In genomic region chr4:2041234-2042130, GRCh38 we compare ENCODE assay signal across 8 cellular contexts. TPM values are rescaled to one million over a fixed set of nuclear protein-coding genes. Genes with fewer than 3 reads are reported as not detected.
DNase-seq lines count a peak whose midpoint lies in the region; ATAC-seq, FAIRE-seq and TF ChIP-seq lines count a peak whose summit lies in the region.

No MANE protein-coding gene starts in this region.

- no peak overlapping the region for H3K9ac ChIP-seq in kidney (ENCODE audit: low read length in 2 of 2)

- ATAC-seq in HG02610 (IDR thresholded peaks at IDR 0.05; ENCODE audit: unreplicated experiment) (peak; percentile 56), HG03378 (IDR thresholded peaks at IDR 0.05; ENCODE audit: unreplicated experiment) (no peak)
- ATAC-seq in central memory CD8-positive, alpha-beta T cell (replicated peaks; ENCODE audit: extremely low read depth, poor library complexity, severe bottlenecking), result peak; percentile 61

- H3K4me1 ChIP-seq in kidney (ENCODE audit: control insufficient read depth in 1 of 2, insufficient read depth in 1 of 2, low read depth in 1 of 2, low read length in 2 of 2), result peaks cover 0 to 4% of the 10 kb centered on the region in 2 donors

- H3K4me3 ChIP-seq in kidney (ENCODE audit: low read length in 2 of 2), result peak overlapping the region; percentile 39 to 60

- intact Hi-C loops in kidney (cut with DNase I), result no loop called here

- H3K27ac ChIP-seq in kidney (ENCODE audit: low read depth in 2 of 2, low read length in 2 of 2), result no peak overlapping the region

- no peaks in the 10 kb centered on the region for H3K36me3 ChIP-seq in kidney (ENCODE audit: control insufficient read depth in 1 of 2, insufficient read depth in 2 of 2, low read length in 2 of 2)

- H3K9me3 Mint-ChIP-seq in central memory CD8-positive, alpha-beta T cell, result no peaks in the 10 kb centered on the region

- peak; percentile 36 for DNase-seq in GM04504 (ENCODE audit: low read depth)
- peak; percentile 22 for DNase-seq in NCI-H2081 treated with DMSO at 0.1 percent for 48 hours (lab: John Stamatoyannopoulos, UW)
- peak; percentile 64 for DNase-seq in activated CD4-positive, CD25-positive, alpha-beta regulatory T cell treated with anti-CD3 and anti-CD28 coated beads, Interleukin-2, amount 50 U/mL, for 16 hours (ENCODE audit: low read depth, low spot score)
- peak; percentile 55 to 65 for DNase-seq in central memory CD8-positive, alpha-beta T cell (ENCODE audit: low spot score in 2 of 2)
- DNase-seq in kidney, result peak; percentile 92
- peak; percentile 89 for DNase-seq in stimulated activated CD4-positive, alpha-beta T cell treated with anti-CD3 and anti-CD28 coated beads, Interleukin-12 subunit alpha, Interleukin-12 subunit beta, amount 100 ng/mL, for 4 hours

- no peak overlapping the region for H3K27ac Mint-ChIP-seq in central memory CD8-positive, alpha-beta T cell (ENCODE audit: low read depth)

- no peak for TF ChIP-seq CTCF in kidney (IDR thresholded peaks at IDR 0.05; ENCODE audit: borderline replicate concordance, extremely low read depth, insufficient read depth)

- no peaks in the 10 kb centered on the region for H3K9me3 ChIP-seq in kidney (ENCODE audit: control insufficient read depth in 1 of 2, low read length in 2 of 2)

- H3K36me3 Mint-ChIP-seq in central memory CD8-positive, alpha-beta T cell (ENCODE audit: insufficient read depth), result peaks cover 6% of the 10 kb centered on the region

- H3K4me3 Mint-ChIP-seq in central memory CD8-positive, alpha-beta T cell, result peak overlapping the region; percentile 78

- H3K4me1 Mint-ChIP-seq in central memory CD8-positive, alpha-beta T cell, result no peaks in the 10 kb centered on the region

- no peak for FAIRE-seq in kidney (lab: Jason Lieb, UNC)

- H3K27me3 Mint-ChIP-seq in central memory CD8-positive, alpha-beta T cell, result peaks cover 41% of the 10 kb centered on the region

RNA-seq across cellular contexts. Expression of gene NAT8L, which starts 17.6 kb away (rescaled TPM):
- 2.7 TPM for total RNA-seq in kidney
- polyA plus RNA-seq in kidney (ENCODE audit: insufficient read depth, low read depth, low replicate concordance), result 12.5 TPM

RNA-seq across cellular contexts. Expression of gene NELFA, which starts 32.7 kb away (rescaled TPM):
- total RNA-seq in kidney, result 39.1 TPM
- 17.8 TPM for polyA plus RNA-seq in kidney (ENCODE audit: insufficient read depth, low read depth, low replicate concordance)

Comparison
In these comparisons a context has a peak if more than half of its experiments do, and no peak if none do; other contexts are left out.
1. DNase-seq: peak in every context shown above with its lines; median percentile 92 in kidney; 89 in stimulated activated CD4-positive, alpha-beta T cell treated with anti-CD3 and anti-CD28 coated beads, Interleukin-12 subunit alpha, Interleukin-12 subunit beta, amount 100 ng/mL, for 4 hours; 64 in activated CD4-positive, CD25-positive, alpha-beta regulatory T cell treated with anti-CD3 and anti-CD28 coated beads, Interleukin-2, amount 50 U/mL, for 16 hours; 60 in central memory CD8-positive, alpha-beta T cell; 36 in GM04504; 22 in NCI-H2081 treated with DMSO at 0.1 percent for 48 hours.